ENCODE assay signal across 11 cellular contexts in genomic region chr2:2901384-2902345, GRCh38.
DNase-seq lines count a peak whose midpoint lies in the region; ATAC-seq, FAIRE-seq and TF ChIP-seq lines count a peak whose summit lies in the region.
"Had no signal": no experiment of that assay in that cellular context is flagged by ENCODE, and none has a peak within 500 bp of the region (broad histone marks: within the 10 kb centered on the region; RNA-seq: fewer than 3 reads in every experiment).

No MANE protein-coding gene starts in this region.

- 77 to 80% methylated on average over 11 to 13 of the region's 13 CpGs for WGBS in endodermal cell (ENCODE audit: insufficient coverage in 1 of 2, insufficient read length in 1 of 2), 2 experiments

- H3K4me3 Mint-ChIP-seq in endodermal cell, result no peak overlapping the region
- H3K4me3 Mint-ChIP-seq: activated T-cell treated with anti-CD3 and anti-CD28 coated beads, Interleukin-2, amount 50 U/mL, for 4 hours had no signal

- DNase-seq in endodermal cell (no peak), frontal cortex (ENCODE audit: low spot score in 2 of 2) (no peak), left lobe of liver (ENCODE audit: low spot score) (no peak), NCI-H187 treated with DMSO at 0.1 percent for 48 hours (lab: John Stamatoyannopoulos, UW) (no peak)
- no peak for DNase-seq in stimulated activated naive CD4-positive, alpha-beta T cell treated with Interleukin-2 at 50 U/mL for 16 hours (lab: John Stamatoyannopoulos, UW)
- DNase-seq: activated T-cell treated with anti-CD3 and anti-CD28 coated beads, Interleukin-2, amount 50 U/mL, for 4 hours; left colon; stimulated activated CD4-positive, alpha-beta T cell treated with anti-CD3 and anti-CD28 coated beads, Interleukin-4, amount 100 ng/mL, for 1 hour had no signal

- H3K27ac Mint-ChIP-seq in endodermal cell, result no peak overlapping the region

- no peaks in the 10 kb centered on the region for H3K27me3 Mint-ChIP-seq in endodermal cell (ENCODE audit: insufficient read depth)

- H3K9me3 Mint-ChIP-seq in endodermal cell, result peaks cover 4% of the 10 kb centered on the region
- H3K9me3 Mint-ChIP-seq: activated T-cell treated with anti-CD3 and anti-CD28 coated beads, Interleukin-2, amount 50 U/mL, for 4 hours had no signal

- H3K27me3 ChIP-seq in endodermal cell (ENCODE audit: control insufficient read depth, insufficient read depth, low read length, poor library complexity, severe bottlenecking), result no peaks in the 10 kb centered on the region

- no peak for TF ChIP-seq CTCF in endodermal cell (conservative IDR thresholded peaks at IDR 0.05)

- H3K4me1 ChIP-seq in endodermal cell (ENCODE audit: control insufficient read depth, insufficient read depth, low read length), result no peaks in the 10 kb centered on the region

- peaks cover 7% of the 10 kb centered on the region for H3K4me1 Mint-ChIP-seq in endodermal cell

- no peaks in the 10 kb centered on the region for H3K36me3 ChIP-seq in endodermal cell (ENCODE audit: control insufficient read depth, insufficient read depth, low read length)

- peak overlapping the region; percentile 62 for H3K27ac ChIP-seq in endodermal cell (ENCODE audit: low read depth, low read length)

- H3K36me3 Mint-ChIP-seq in endodermal cell (ENCODE audit: low read depth), result no peaks in the 10 kb centered on the region

- ATAC-seq in GM18511 (IDR thresholded peaks at IDR 0.05; ENCODE audit: unreplicated experiment) (peak; percentile 88), GM19467 (IDR thresholded peaks at IDR 0.05; ENCODE audit: unreplicated experiment) (peak; percentile 88), HG03103 (IDR thresholded peaks at IDR 0.05; ENCODE audit: low read depth, unreplicated experiment) (peak; percentile 85), left lobe of liver (no peak)
- ATAC-seq: left colon had no signal

- no peak for FAIRE-seq in frontal cortex (lab: Jason Lieb, UNC)

- no peak overlapping the region for H3K4me3 ChIP-seq in endodermal cell (ENCODE audit: low read length)

- H3K9me3 ChIP-seq in endodermal cell (ENCODE audit: control insufficient read depth, low read length), result no peaks in the 10 kb centered on the region

- H3K9ac ChIP-seq in endodermal cell (ENCODE audit: extremely low read depth, low read length, poor library complexity, severe bottlenecking), result no peak overlapping the region
